9 cellular contexts compared by ENCODE assay signal in the genomic region with DNA sequence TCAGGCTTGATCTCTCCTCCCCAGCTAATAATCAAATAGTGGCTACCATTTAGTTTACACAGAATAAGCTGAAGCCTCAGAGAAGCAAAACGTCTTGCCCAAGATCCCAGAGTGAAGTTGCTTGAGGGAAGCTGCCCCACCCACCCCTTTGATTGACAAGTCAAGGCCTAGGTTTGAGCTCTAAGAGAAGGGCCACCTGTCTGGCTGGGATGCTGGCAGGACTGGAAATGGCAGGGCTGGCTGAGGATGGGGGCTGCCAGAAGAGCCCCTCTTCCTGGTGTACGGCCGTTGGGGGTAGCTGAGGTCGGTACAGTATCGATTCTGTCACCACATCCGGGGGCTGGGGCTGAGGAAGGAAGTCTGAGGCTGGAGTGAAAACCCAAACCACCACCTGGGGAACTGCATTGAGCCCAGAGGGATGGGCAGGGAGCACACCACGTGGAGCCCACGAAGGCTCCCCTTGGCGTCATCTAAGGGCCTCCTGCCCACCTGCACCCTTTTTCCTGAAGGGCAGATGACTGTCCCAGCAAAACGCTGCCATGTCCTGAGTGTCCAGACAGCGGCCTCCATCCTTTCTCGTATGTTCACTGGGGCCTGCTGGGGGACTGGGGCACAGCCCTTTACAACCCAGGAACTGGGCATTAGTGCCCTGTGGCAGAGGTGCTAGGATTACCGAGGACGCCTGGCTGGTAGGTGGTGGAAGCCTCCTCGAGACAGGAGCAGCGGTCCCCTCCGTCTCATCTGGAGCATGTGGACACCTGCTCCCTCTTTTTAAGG. TPM values are rescaled to one million over a fixed set of nuclear protein-coding genes. Genes with fewer than 3 reads are reported as not detected.
A peak's percentile ranks its signal among the peaks of the same experiment; 100 is the strongest.
DNase-seq lines count a peak whose midpoint lies in the region; FAIRE-seq and TF ChIP-seq lines count a peak whose summit lies in the region.
"Had no signal": no experiment of that assay in that cellular context is flagged by ENCODE, and none has a peak within 500 bp of the region (broad histone marks: within the 10 kb centered on the region; RNA-seq: fewer than 3 reads in every experiment).

No MANE protein-coding gene starts in this region.

- TF ChIP-seq CTCF in VCaP (conservative IDR thresholded peaks at IDR 0.05) = no peak

- no peak overlapping the region for H2AFZ ChIP-seq in neuronal stem cell (ENCODE audit: low read length)

- peak overlapping the region; percentile 3 for H4K8ac ChIP-seq in neuronal stem cell (ENCODE audit: low read depth, low read length)

- peaks cover 40 to 56% of the 10 kb centered on the region in 2 donors for H3K36me3 ChIP-seq in neuronal stem cell (replicated peaks in 1 of 2; ENCODE audit: control insufficient read depth in 2 of 2, insufficient read depth in 2 of 2, low read length in 2 of 2)

- no peak overlapping the region for H3K9ac ChIP-seq in neuronal stem cell (ENCODE audit: low read depth, low read length, poor library complexity)

- H2AK5ac ChIP-seq in neuronal stem cell (ENCODE audit: low read depth, low read length) = no peak overlapping the region

- H2BK12ac ChIP-seq in neuronal stem cell (ENCODE audit: low read length) = no peak overlapping the region

- no peaks in the 10 kb centered on the region for H3K9me3 ChIP-seq in neuronal stem cell (replicated peaks in 1 of 2; ENCODE audit: control insufficient read depth in 2 of 2, insufficient read depth in 1 of 2, low read depth in 1 of 2, low read length in 2 of 2)

- H3K18ac ChIP-seq in neuronal stem cell (ENCODE audit: low read length) = no peak overlapping the region

- no peak overlapping the region for H2BK15ac ChIP-seq in neuronal stem cell (ENCODE audit: low read length)

- DNase-seq in HT-29 (ENCODE audit: low spot score) (peak; percentile 66), cerebellar cortex (ENCODE audit: low spot score) (peak; percentile 65), neuronal stem cell (ENCODE audit: low spot score) (no peak), H54 (ENCODE audit: insufficient read length, low spot score) (no peak), NCI-H2029 (lab: John Stamatoyannopoulos, UW) (no peak), NCI-H1417 treated with DMSO at 0.1 percent for 48 hours (lab: John Stamatoyannopoulos, UW) (no peak)

- H2BK5ac ChIP-seq in neuronal stem cell (ENCODE audit: low read length) = no peak overlapping the region

- H3K4me2 ChIP-seq in neuronal stem cell (ENCODE audit: insufficient read depth, low read length, poor library complexity, severe bottlenecking) = no peak overlapping the region

- TF ChIP-seq POLR2A in H54 (IDR thresholded peaks at IDR 0.05; ENCODE audit: low read depth, low read length) = no peak

- FAIRE-seq in G401.6 (lab: Jason Lieb, UNC) (peak; percentile 87), H54 (lab: Jason Lieb, UNC) (no peak)
- FAIRE-seq: islet of Langerhans had no signal

- H3K79me1 ChIP-seq in neuronal stem cell (ENCODE audit: low read depth, low read length) = peaks cover 11% of the 10 kb centered on the region

- H3K27ac ChIP-seq in VCaP (peak overlapping the region; percentile 95), neuronal stem cell (replicated peaks; ENCODE audit: low read length) (peak overlapping the region; percentile 3)

- no peak overlapping the region for H3K4ac ChIP-seq in neuronal stem cell (ENCODE audit: low read length)

- H3K27me3 ChIP-seq in neuronal stem cell (ENCODE audit: control insufficient read depth in 3 of 3, insufficient read depth in 3 of 3, low read depth in 1 of 3, low read length in 3 of 3) = no peaks in the 10 kb centered on the region

- no peak overlapping the region for H3K14ac ChIP-seq in neuronal stem cell (ENCODE audit: low read length)

- H3K4me1 ChIP-seq in neuronal stem cell (ENCODE audit: control insufficient read depth in 2 of 2, insufficient read depth in 1 of 2, low read depth in 1 of 2, low read length in 2 of 2) = peaks cover 7 to 12% of the 10 kb centered on the region in 2 donors

- H2BK120ac ChIP-seq in neuronal stem cell (ENCODE audit: low read depth, low read length) = no peak overlapping the region

- H3K4me3 ChIP-seq in neuronal stem cell (ENCODE audit: low read length in 2 of 2) = no peak overlapping the region

- no peak overlapping the region for H3K23ac ChIP-seq in neuronal stem cell (ENCODE audit: low read depth, low read length, poor library complexity)

- no CpG with 5 or more reads among the region's 17 CpGs for WGBS in neuronal stem cell (ENCODE audit: extremely low coverage in 2 of 2, insufficient read length in 2 of 2, insufficient replicate concordance in 1 of 2), 2 donors

- H4K91ac ChIP-seq in neuronal stem cell (ENCODE audit: low read depth, low read length, poor library complexity) = no peak overlapping the region

RNA-seq across cellular contexts. Expression of a gene that starts 1.4 kb away (rescaled TPM):
- total RNA-seq in HT-29 (2014; rRNA removed; shearing (Covaris generic)) = 76.0 and 83.3 TPM in 2 replicates
- polyA plus RNA-seq in neuronal stem cell (2013, experiment 1 of 2) = 37.2 TPM
- polyA plus RNA-seq in neuronal stem cell (2013, experiment 2 of 2) = 37.3 TPM

RNA-seq across cellular contexts. Expression of a gene that starts 27.5 kb away (rescaled TPM):
- total RNA-seq in HT-29 (2014; rRNA removed; shearing (Covaris generic)) = 30.7 and 30.8 TPM in 2 replicates
- polyA plus RNA-seq in neuronal stem cell (2013, experiment 1 of 2) = 16.8 TPM
- 16.0 TPM for polyA plus RNA-seq in neuronal stem cell (2013, experiment 2 of 2)

RNA-seq across cellular contexts. Expression of a gene that starts 27.9 kb away (rescaled TPM):
- total RNA-seq in HT-29 (2014; rRNA removed; shearing (Covaris generic)) = 229 and 268 TPM in 2 replicates
- 94.3 TPM for polyA plus RNA-seq in neuronal stem cell (2013, experiment 1 of 2)
- polyA plus RNA-seq in neuronal stem cell (2013, experiment 2 of 2) = 93.2 TPM

RNA-seq across cellular contexts. Expression of a gene that starts 57.4 kb away (rescaled TPM):
- 0.29 and 0.38 TPM in 2 replicates for total RNA-seq in HT-29 (2014; rRNA removed; shearing (Covaris generic))
- polyA plus RNA-seq in neuronal stem cell (2013, experiment 1 of 2) = 6.5 TPM
- polyA plus RNA-seq in neuronal stem cell (2013, experiment 2 of 2) = 6.5 TPM

Comparison
In these comparisons a context has a peak if more than half of its experiments do, and no peak if none do; other contexts are left out.
1. DNase-seq: peak in HT-29 (single experiment) and cerebellar cortex (single experiment); none in neuronal stem cell (single experiment), H54 (single experiment), NCI-H2029 (single experiment) and NCI-H1417 treated with DMSO at 0.1 percent for 48 hours (single experiment).